Comparison of ENCODE assay signal across 11 cellular contexts in the genomic region with DNA sequence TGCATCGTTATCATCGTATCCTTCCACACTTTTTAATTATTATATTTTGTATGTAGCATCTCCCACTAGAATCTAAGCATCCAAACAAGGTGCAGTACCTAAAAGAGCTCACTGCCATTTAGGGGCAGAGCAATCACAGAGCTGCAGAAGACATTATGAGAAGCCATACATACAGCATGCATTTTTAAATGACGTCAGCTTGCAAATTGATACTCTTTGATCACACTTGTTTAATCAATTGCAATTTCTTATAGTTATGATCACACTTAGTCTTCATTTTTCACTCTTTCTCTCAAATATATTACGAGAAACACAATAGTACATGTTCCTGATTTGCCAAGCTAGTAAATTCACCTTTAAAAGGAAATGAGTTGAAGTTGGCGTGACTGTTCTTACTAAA.
"Had no signal": no experiment of that assay in that cellular context is flagged by ENCODE, and none has a peak within 500 bp of the region (broad histone marks: within the 10 kb centered on the region; RNA-seq: fewer than 3 reads in every experiment).

No MANE protein-coding gene starts in this region.

- H3K9me3 ChIP-seq: HAP-1 had no signal

- H3K4me1 ChIP-seq: HAP-1 had no signal

- ATAC-seq: GM23338, HCT116 had no signal

- H3K4me2 ChIP-seq: GM23338 had no signal

- H3K27ac ChIP-seq: GM23248 had no signal

- FAIRE-seq: H1, H54 had no signal

- H3K9me3 Mint-ChIP-seq: HFFc6 had no signal

- H3K9ac ChIP-seq: GM23248 had no signal

- H3K27ac Mint-ChIP-seq: GM23338, H9, HFFc6 had no signal

- DNase-seq: GM23248, GOT3, H7, H9, HCEC 1CT, HFFc6 had no signal

- H3K4me1 Mint-ChIP-seq: GM23338, H9 had no signal

- H3K36me3 ChIP-seq: HAP-1 had no signal

- H2AFZ ChIP-seq: GM23248, GM23338 had no signal

- H3K4me3 Mint-ChIP-seq: GM23338, H9, HFFc6 had no signal

- H3K4me3 ChIP-seq: GM23248, GM23338, HAP-1 had no signal
